26 cellular contexts compared by ENCODE assay signal in genomic region chr12:125256537-125256936, GRCh38.
DNase-seq lines count a peak whose midpoint lies in the region; ATAC-seq, FAIRE-seq and TF ChIP-seq lines count a peak whose summit lies in the region.
"Had no signal": no experiment of that assay in that cellular context is flagged by ENCODE, and none has a peak within 500 bp of the region (broad histone marks: within the 10 kb centered on the region; RNA-seq: fewer than 3 reads in every experiment).

No MANE protein-coding gene starts in this region.

- H3K4me3 ChIP-seq in HepG2 (replicated peaks in 1 of 3; ENCODE audit: insufficient read depth in 1 of 3, low read depth in 2 of 3, low read length in 3 of 3) (no peak overlapping the region), right lobe of liver (no peak overlapping the region), Karpas-422 (ENCODE audit: low read length) (0 out of 2 replicates have a peak overlapping the region, but pooled peaks have one; percentile 2), K562 (no peak overlapping the region)
- H3K4me3 ChIP-seq: BLaER1, GM12878 had no signal

- no peaks in the 10 kb centered on the region for H3K79me2 ChIP-seq in HepG2 (ENCODE audit: insufficient read depth, low read length)
- H3K79me2 ChIP-seq in Karpas-422 (ENCODE audit: low read length) = no peaks in the 10 kb centered on the region
- H3K79me2 ChIP-seq in K562 (ENCODE audit: control insufficient read depth, insufficient read depth, low read length) = no peaks in the 10 kb centered on the region

- H3K4me2 ChIP-seq in HepG2 (ENCODE audit: low read depth, low read length) = no peak overlapping the region
- H3K4me2 ChIP-seq in Karpas-422 (ENCODE audit: low read depth, low read length, poor library complexity, severe bottlenecking) = peak overlapping the region; percentile 42
- H3K4me2 ChIP-seq in K562 (ENCODE audit: insufficient read depth, low read length) = no peak overlapping the region
- H3K4me2 ChIP-seq: BLaER1 had no signal

- H3K27ac ChIP-seq in HepG2 (ENCODE audit: extremely low read length, insufficient read depth, low read length) = no peak overlapping the region
- no peak overlapping the region for H3K27ac ChIP-seq in right lobe of liver
- H3K27ac ChIP-seq in Karpas-422 (ENCODE audit: low read length) = no peak overlapping the region
- H3K27ac ChIP-seq in K562 (ENCODE audit: extremely low read depth, low read depth, low read length) = no peak overlapping the region
- H3K27ac ChIP-seq: BLaER1 had no signal

- TF ChIP-seq POLR2A in HepG2 (IDR thresholded peaks at IDR 0.05; ENCODE audit: insufficient read depth in 1 of 2, low read depth in 2 of 2, low read length in 2 of 2) (no peak), right lobe of liver (IDR thresholded peaks at IDR 0.05) (no peak), K562 (conservative IDR thresholded peaks at IDR 0.05) (no peak)

- H2AFZ ChIP-seq in HepG2 (ENCODE audit: low read length) (no peak overlapping the region), Karpas-422 (ENCODE audit: low read length) (no peak overlapping the region), K562 (ENCODE audit: low read depth, low read length) (no peak overlapping the region)

- ATAC-seq in HepG2 (no peak), right lobe of liver (no peak), K562 (no peak)
- ATAC-seq: GM12878 had no signal

- DNase-seq in HepG2 (ENCODE audit: low spot score) (no peak), right lobe of liver (no peak), Karpas-422 (no peak), K562 (ENCODE audit: extremely low read depth in 1 of 4, low spot score in 3 of 4) (no peak), NCI-H524 treated with DMSO at 0.1 percent for 48 hours (lab: John Stamatoyannopoulos, UW) (no peak)
- no peak for DNase-seq in activated CD4-positive, alpha-beta T cell treated with anti-CD3 and anti-CD28 coated beads for 1 hour
- DNase-seq: 8988T; ACHN; BE2C; C1 segment of cervical spinal cord; CD4-positive, alpha-beta memory T cell; CD4-positive, CD25-positive, alpha-beta regulatory T cell; CD8-positive, alpha-beta memory T cell; COR-L47; DMS 273 treated with DMSO at 0.1 percent for 48 hours; DMS153; DMS53; DMS79; DND-41; EL; GDM1 had no signal

- BruUV-seq in HepG2 (replicated peaks; lab: Mats Ljungman, UMichigan) (no TSS peak), K562 (replicated peaks; lab: Mats Ljungman, UMichigan) (no TSS peak)

- TF ChIP-seq RAD21 in HepG2 (CRISPR knock-in tag; IDR thresholded peaks at IDR 0.05) (no peak), K562 (CRISPR knock-in tag; conservative IDR thresholded peaks at IDR 0.05 in 1 of 2, IDR thresholded peaks at IDR 0.05 in 1 of 2) (no peak)

- CTCF ChIA-PET in HepG2 (lab: Yijun Ruan, JAX; ENCODE audit: low intra/inter-chr PET ratio, low total read pairs) = no interaction called here
- CTCF ChIA-PET in K562 (lab: Yijun Ruan, JAX; ENCODE audit: low intra/inter-chr PET ratio) = no interaction called here

- TF ChIP-seq CTCF in HepG2 (CRISPR knock-in tag; IDR thresholded peaks at IDR 0.05) = no peak
- TF ChIP-seq CTCF in right lobe of liver (IDR thresholded peaks at IDR 0.05) = no peak
- no peak for TF ChIP-seq CTCF in K562 (IDR thresholded peaks at IDR 0.05 in 2 of 3, conservative IDR thresholded peaks at IDR 0.05 in 1 of 3; ENCODE audit: insufficient read depth in 2 of 3, low read depth in 1 of 3, low read length in 3 of 3)

- no peaks in the 10 kb centered on the region for H3K4me1 ChIP-seq in HepG2 (ENCODE audit: insufficient read depth, low read length)
- no peaks in the 10 kb centered on the region for H3K4me1 ChIP-seq in right lobe of liver
- peaks cover 16% of the 10 kb centered on the region for H3K4me1 ChIP-seq in Karpas-422 (ENCODE audit: low read length)
- H3K4me1 ChIP-seq in K562 (replicated peaks in 1 of 2; ENCODE audit: control insufficient read depth in 2 of 2, insufficient read depth in 2 of 2, low read length in 2 of 2) = no peaks in the 10 kb centered on the region
- H3K4me1 ChIP-seq: BE2C had no signal

- no peak for FAIRE-seq in HepG2 (lab: Jason Lieb, UNC)
- FAIRE-seq in K562 (lab: Jason Lieb, UNC) = no peak
- FAIRE-seq: A204.1, GM12878, GM12892, GM18507 had no signal

- H3K36me3 ChIP-seq in HepG2 (replicated peaks in 1 of 2; ENCODE audit: control insufficient read depth in 1 of 2, insufficient read depth in 2 of 2, low read length in 2 of 2) (no peaks in the 10 kb centered on the region), right lobe of liver (no peaks in the 10 kb centered on the region), Karpas-422 (ENCODE audit: insufficient read depth, low read length) (no peaks in the 10 kb centered on the region), K562 (ENCODE audit: control insufficient read depth, insufficient read depth, low read length) (no peaks in the 10 kb centered on the region)
- H3K36me3 ChIP-seq: BE2C, BLaER1 had no signal

- H4K20me1 ChIP-seq in HepG2 (ENCODE audit: insufficient read depth, low read length) (no peaks in the 10 kb centered on the region), Karpas-422 (ENCODE audit: insufficient read depth, low read depth, low read length) (no peaks in the 10 kb centered on the region), K562 (replicated peaks; ENCODE audit: control insufficient read depth, insufficient read depth, low read length) (no peaks in the 10 kb centered on the region)
- H4K20me1 ChIP-seq: BLaER1 had no signal

- H3K27me3 ChIP-seq in HepG2 (ENCODE audit: control insufficient read depth in 1 of 2, insufficient read depth in 2 of 2, low read length in 2 of 2) = peaks cover 3 to 31% of the 10 kb centered on the region in 2 experiments
- no peaks in the 10 kb centered on the region for H3K27me3 ChIP-seq in right lobe of liver
- no peaks in the 10 kb centered on the region; the same call in 1 of the 2 replicates for H3K27me3 ChIP-seq in Karpas-422 (ENCODE audit: low read length)
- peaks cover 7 to 37% of the 10 kb centered on the region in 2 experiments; a peak in 3 of 5 replicates for H3K27me3 ChIP-seq in K562 (ENCODE audit: control insufficient read depth in 2 of 2, insufficient read depth in 2 of 2, low read length in 2 of 2)
- H3K27me3 ChIP-seq: BLaER1 had no signal

- intact Hi-C loops in HepG2 (cut with micrococcal nuclease; ENCODE audit: unreplicated experiment) (no loop called here), right lobe of liver (cut with DNase I) (no loop called here), K562 (cut with micrococcal nuclease) (no loop called here)

- in situ Hi-C loops in HepG2 (cut with HindIII; ENCODE audit: extremely low pct_ligation_motif_present, low pct_unique_long_range_greater_than_20kb) = no loop called here
- in situ Hi-C loops in K562 (cut with MboI) = no loop called here

- H3K9me3 ChIP-seq in HepG2 (ENCODE audit: low read length) = no peaks in the 10 kb centered on the region
- H3K9me3 ChIP-seq in right lobe of liver = no peaks in the 10 kb centered on the region
- H3K9me3 ChIP-seq in Karpas-422 (ENCODE audit: low read length) = no peaks in the 10 kb centered on the region
- H3K9me3 ChIP-seq in K562 (replicated peaks; ENCODE audit: control insufficient read depth, insufficient read depth, low read depth, low read length) = no peaks in the 10 kb centered on the region
- H3K9me3 ChIP-seq: BE2C had no signal

- no peak overlapping the region for H3K9ac ChIP-seq in HepG2 (ENCODE audit: insufficient read depth, low read depth, low read length)
- H3K9ac ChIP-seq in Karpas-422 (ENCODE audit: low read length) = no peak overlapping the region; the same call in 1 of the 2 replicates
- H3K9ac ChIP-seq in K562 (ENCODE audit: insufficient read depth in 1 of 2, low read depth in 2 of 2, low read length in 2 of 2) = no peak overlapping the region
- H3K9ac ChIP-seq: BLaER1 had no signal

- TF ChIP-seq EP300 in HepG2 (IDR thresholded peaks at IDR 0.05; ENCODE audit: low read depth in 2 of 2, low read length in 2 of 2) (no peak), HepG2 (CRISPR knock-in tag; IDR thresholded peaks at IDR 0.05; ENCODE audit: borderline replicate concordance) (no peak), K562 (IDR thresholded peaks at IDR 0.05; ENCODE audit: low read length) (no peak)

- POLR2A ChIA-PET in HepG2 (lab: Yijun Ruan, JAX) (no interaction called here), K562 (lab: Yijun Ruan, JAX) (interaction anchor here (1.0 to 1.1 kb wide), 2 partner anchors 16 to 36 kb away, joined by 3 read pairs; no protein-coding TSS in a partner anchor)

- 11% methylated on average over 5 of the region's 5 CpGs for WGBS in HepG2 (ENCODE audit: low lambda C conversion rate)
- WGBS in right lobe of liver (ENCODE audit: insufficient coverage, low coverage, low lambda C conversion rate, missing lambda C conversion rate) = 44% methylated on average over 5 of the region's 5 CpGs
- 0% methylated on average over 5 of the region's 5 CpGs for WGBS in K562 (ENCODE audit: insufficient coverage, low coverage, missing lambda C conversion rate)

- H3K9me1 ChIP-seq in K562 (ENCODE audit: control insufficient read depth, insufficient read depth, low read length) = no peaks in the 10 kb centered on the region

- H3K9me2 ChIP-seq in Karpas-422 (replicated peaks; ENCODE audit: insufficient read depth, low read length) = no peaks in the 10 kb centered on the region

TF ChIP-seq in HepG2, 621 proteins besides CTCF, POLR2A, EP300 and RAD21 (continues in another document):
- no peak for TF ChIP-seq GATAD1 (CRISPR knock-in tag; IDR thresholded peaks at IDR 0.05)
- TF ChIP-seq KMT2A (CRISPR knock-in tag; IDR thresholded peaks at IDR 0.05) = no peak

TF ChIP-seq in K562, 482 proteins besides CTCF, POLR2A, EP300 and RAD21 (continues in another document):
- TF ChIP-seq GMEB1 (CRISPR knock-in tag; IDR thresholded peaks at IDR 0.05) = no peak
